In the genomic region with DNA sequence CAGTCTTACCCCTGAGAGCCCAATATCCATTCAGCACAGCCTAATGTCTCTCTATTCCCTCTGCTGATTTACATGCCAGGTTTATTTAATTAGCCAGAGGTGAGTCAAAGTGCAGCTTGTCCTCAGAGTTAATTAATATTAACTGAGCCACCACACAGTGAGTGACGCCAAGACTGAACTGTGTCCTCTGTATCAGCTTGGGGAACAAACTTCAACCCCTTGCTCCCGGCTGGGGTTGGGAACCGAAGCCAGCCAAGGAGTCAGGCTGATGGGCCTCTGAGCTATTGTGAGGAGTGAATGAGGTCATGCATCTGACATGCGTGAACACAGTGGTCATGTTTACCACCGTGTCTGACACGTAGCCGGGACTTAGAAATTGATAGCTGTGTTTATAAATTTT, we compare ENCODE assay signal across 14 cellular contexts. TPM values are rescaled to one million over a fixed set of nuclear protein-coding genes. Genes with fewer than 3 reads are reported as not detected.
DNase-seq lines count a peak whose midpoint lies in the region; ATAC-seq and TF ChIP-seq lines count a peak whose summit lies in the region.
"Had no signal": no experiment of that assay in that cellular context is flagged by ENCODE, and none has a peak within 500 bp of the region (broad histone marks: within the 10 kb centered on the region; RNA-seq: fewer than 3 reads in every experiment).

No MANE protein-coding gene starts in this region.

- no peak overlapping the region for H3K27ac ChIP-seq in mammary epithelial cell (ENCODE audit: insufficient read depth, low read depth, low read length)
- H3K27ac ChIP-seq: BLaER1 treated with 17β-estradiol and CSF1 and Interleukin-3, amounts not matched to agents 10 nM and 100 nM had no signal

- 92% methylated on average over 7 of the region's 7 CpGs for WGBS in mammary epithelial cell (ENCODE audit: low coverage, missing lambda C conversion rate)

- H3K9me3 ChIP-seq in mammary epithelial cell (replicated peaks; ENCODE audit: insufficient read depth, low read length) = no peaks in the 10 kb centered on the region
- H3K9me3 ChIP-seq: BLaER1 treated with 17β-estradiol and CSF1 and Interleukin-3, amounts not matched to agents 10 nM and 100 nM had no signal

- H3K4me2 ChIP-seq in mammary epithelial cell (ENCODE audit: insufficient read depth, low read depth, low read length) = no peak overlapping the region
- H3K4me2 ChIP-seq: BLaER1 treated with 17β-estradiol and CSF1 and Interleukin-3, amounts not matched to agents 10 nM and 100 nM had no signal

- no peak for ATAC-seq in GM19467 (IDR thresholded peaks at IDR 0.05; ENCODE audit: unreplicated experiment)

- peak; percentile 40 for DNase-seq in activated CD8-positive, alpha-beta memory T cell treated with anti-CD3 and anti-CD28 coated beads, Interleukin-2, amount 50 U/mL, for 48 hours
- no peak for DNase-seq in activated CD8-positive, alpha-beta memory T cell treated with anti-CD3 and anti-CD28 coated beads for 24 hours
- DNase-seq in kidney tubule cell (ENCODE audit: low spot score) = peak; percentile 19
- peak; percentile 60 for DNase-seq in mucosa of gallbladder (ENCODE audit: low spot score)
- no peak for DNase-seq in mammary epithelial cell
- DNase-seq in inferior parietal cortex (ENCODE audit: extremely low spot score) = no peak
- DNase-seq: ACHN; CD4-positive, CD25-positive, alpha-beta regulatory T cell; DMS53; GF-D8; HCEC 1CT; HFFc6 had no signal

- dilution Hi-C loops in mammary epithelial cell (cut with HindIII; ENCODE audit: low sequenced_read_pairs) = loop anchor here (5.0 kb wide), 1 partner anchor 51 kb away; no protein-coding TSS in a partner anchor

- no peaks in the 10 kb centered on the region for H4K20me1 ChIP-seq in mammary epithelial cell (ENCODE audit: insufficient read depth, low read length)

- no TSS peak for BruUV-seq in mammary epithelial cell (replicated peaks; lab: Mats Ljungman, UMichigan)

- H3K79me2 ChIP-seq in mammary epithelial cell (ENCODE audit: insufficient read depth, low read length) = no peaks in the 10 kb centered on the region

- H3K36me3 ChIP-seq in mammary epithelial cell (ENCODE audit: insufficient read depth, low read length) = no peaks in the 10 kb centered on the region
- H3K36me3 ChIP-seq: BLaER1 treated with 17β-estradiol and CSF1 and Interleukin-3, amounts not matched to agents 10 nM and 100 nM had no signal

- no peaks in the 10 kb centered on the region for H3K4me1 ChIP-seq in mammary epithelial cell (ENCODE audit: insufficient read depth, low read length)

- intact Hi-C loops in mammary epithelial cell (cut with micrococcal nuclease) = loop anchor here (5.0 kb wide), 2 partner anchors 36 to 356 kb away; no protein-coding TSS in a partner anchor

- CTCF ChIA-PET in mammary epithelial cell (lab: Charles Lee; ENCODE audit: low non-redundant PET) = interaction anchor here (0.6 kb wide), 1 partner anchor 583 kb away, joined by 5 read pairs; no protein-coding TSS in a partner anchor

- in situ Hi-C loops in mammary epithelial cell (cut with MboI; ENCODE audit: low sequenced_read_pairs in 2 of 2) = no loop called here

- no peaks in the 10 kb centered on the region for H3K27me3 ChIP-seq in mammary epithelial cell (ENCODE audit: insufficient read depth, low read length)

- no peak for TF ChIP-seq CTCF in mammary epithelial cell (conservative IDR thresholded peaks at IDR 0.05 in 1 of 2, IDR thresholded peaks at IDR 0.05 in 1 of 2; ENCODE audit: extremely low read depth in 1 of 2, insufficient read depth in 1 of 2, low read depth in 1 of 2, low read length in 2 of 2)

- no peak overlapping the region for H3K9ac ChIP-seq in mammary epithelial cell (ENCODE audit: insufficient read depth, low read length)
- H3K9ac ChIP-seq: BLaER1 treated with 17β-estradiol and CSF1 and Interleukin-3, amounts not matched to agents 10 nM and 100 nM had no signal

- H2AFZ ChIP-seq in mammary epithelial cell (ENCODE audit: low read depth, low read length) = no peak overlapping the region

- H3K4me3 ChIP-seq in mammary epithelial cell (replicated peaks in 1 of 3; ENCODE audit: insufficient read depth in 1 of 3, low read depth in 2 of 3, low read length in 3 of 3) = no peak overlapping the region
- H3K4me3 ChIP-seq: BLaER1 treated with 17β-estradiol and CSF1 and Interleukin-3, amounts not matched to agents 10 nM and 100 nM had no signal

RNA-seq across cellular contexts. Expression of gene IGIP, which starts 17.1 kb away (rescaled TPM):
- total RNA-seq in mucosa of gallbladder (17.6 TPM), mammary epithelial cell (1 to 10 TPM; 3.4 to 4.5 TPM)
- 0.62 TPM for polyA plus RNA-seq in mammary epithelial cell
- polyA minus RNA-seq in mammary epithelial cell = 4.4 TPM

RNA-seq across cellular contexts. Expression of gene PURA, which starts 28.9 kb away (rescaled TPM):
- total RNA-seq in mucosa of gallbladder = 39.4 TPM
- 10 to 100 TPM; 10.8 to 15.2 TPM for total RNA-seq in mammary epithelial cell
- 3.3 TPM for polyA plus RNA-seq in mammary epithelial cell
- 5.6 TPM for polyA minus RNA-seq in mammary epithelial cell

RNA-seq across cellular contexts. Expression of gene CYSTM1, which starts 32.2 kb away (rescaled TPM):
- total RNA-seq in mucosa of gallbladder (382 TPM), mammary epithelial cell (10 to 100 TPM; 27.5 to 31.7 TPM)
- polyA plus RNA-seq in mammary epithelial cell = 32.6 TPM
- polyA minus RNA-seq in mammary epithelial cell = 36.9 TPM

Comparison
In these comparisons a context has a peak if more than half of its experiments do, and no peak if none do; other contexts are left out.
1. DNase-seq: peak in activated CD8-positive, alpha-beta memory T cell treated with anti-CD3 and anti-CD28 coated beads, Interleukin-2, amount 50 U/mL, for 48 hours (single experiment), kidney tubule cell (single experiment) and mucosa of gallbladder (single experiment); none in activated CD8-positive, alpha-beta memory T cell treated with anti-CD3 and anti-CD28 coated beads for 24 hours (single experiment), mammary epithelial cell (single experiment) and inferior parietal cortex (single experiment).
2. RNA of gene CYSTM1, which starts 32.2 kb away (total RNA-seq): 382 TPM in mucosa of gallbladder (single experiment); 27.5 to 31.7 TPM in mammary epithelial cell; every median in the first group is over 10 times any median in the second.